14 cellular contexts compared by ENCODE assay signal in the genomic region with DNA sequence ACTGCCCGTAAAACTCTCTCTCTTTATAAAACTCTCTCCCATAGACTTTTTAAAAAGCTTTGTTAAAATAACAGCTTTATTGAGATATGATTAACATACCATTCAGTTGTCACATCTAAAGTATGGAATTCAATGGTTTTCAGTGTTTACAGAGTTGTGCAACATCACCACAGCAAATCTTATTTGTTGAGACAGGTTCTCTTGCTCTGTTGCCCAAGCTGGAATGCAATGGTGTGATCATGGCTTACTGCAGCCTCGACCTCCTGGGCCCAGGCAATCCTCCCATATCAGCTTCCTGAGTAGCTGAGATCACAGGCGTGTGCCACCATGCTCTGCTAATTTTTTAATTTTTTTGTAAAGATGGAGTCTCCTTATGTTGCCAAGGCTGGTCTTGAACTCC. TPM values are rescaled to one million over a fixed set of nuclear protein-coding genes. Genes with fewer than 3 reads are reported as not detected.
DNase-seq lines count a peak whose midpoint lies in the region; ATAC-seq and TF ChIP-seq lines count a peak whose summit lies in the region.
"Had no signal": no experiment of that assay in that cellular context is flagged by ENCODE, and none has a peak within 500 bp of the region (broad histone marks: within the 10 kb centered on the region; RNA-seq: fewer than 3 reads in every experiment).

No MANE protein-coding gene starts in this region.

- H3K27ac Mint-ChIP-seq in WTC11: peak overlapping the region; percentile 5; the same call in 1 of the 2 replicates
- H3K27ac Mint-ChIP-seq in osteocyte (ENCODE audit: unreplicated experiment): peak overlapping the region; percentile 76
- H3K27ac Mint-ChIP-seq in CD8-positive, alpha-beta memory T cell: no peak overlapping the region
- H3K27ac Mint-ChIP-seq: activated naive CD4-positive, alpha-beta T cell treated with anti-CD3 and anti-CD28 coated beads for 36 hours had no signal

- H3K9me3 ChIP-seq in tibial artery: no peaks in the 10 kb centered on the region
- no peaks in the 10 kb centered on the region for H3K9me3 ChIP-seq in CD8-positive, alpha-beta memory T cell (ENCODE audit: low read length)

- H3K4me1 ChIP-seq in tibial artery: peaks cover 5 to 71% (median 29%) of the 10 kb centered on the region in 4 donors
- H3K4me1 ChIP-seq in CD8-positive, alpha-beta memory T cell (ENCODE audit: insufficient read depth, low read length): no peaks in the 10 kb centered on the region

- CTCF ChIA-PET in WTC11 (lab: Charles Lee): no interaction called here
- CTCF ChIA-PET in CD8-positive, alpha-beta memory T cell (lab: Charles Lee): no interaction called here

- no peaks in the 10 kb centered on the region for H3K27me3 Mint-ChIP-seq in WTC11 (ENCODE audit: low read depth)
- no peaks in the 10 kb centered on the region for H3K27me3 Mint-ChIP-seq in osteocyte (ENCODE audit: unreplicated experiment)
- no peaks in the 10 kb centered on the region for H3K27me3 Mint-ChIP-seq in CD8-positive, alpha-beta memory T cell

- H3K4me3 Mint-ChIP-seq in WTC11: no peak overlapping the region
- no peak overlapping the region for H3K4me3 Mint-ChIP-seq in osteocyte (ENCODE audit: unreplicated experiment)
- no peak overlapping the region for H3K4me3 Mint-ChIP-seq in CD8-positive, alpha-beta memory T cell
- H3K4me3 Mint-ChIP-seq: activated naive CD4-positive, alpha-beta T cell treated with anti-CD3 and anti-CD28 coated beads for 36 hours had no signal

- H3K4me3 ChIP-seq in fibroblast of pulmonary artery (replicated peaks; ENCODE audit: low read depth, low read length) (no peak overlapping the region), tibial artery (no peak overlapping the region)
- no peak overlapping the region for H3K4me3 ChIP-seq in CD8-positive, alpha-beta memory T cell (ENCODE audit: low read length)

- peak overlapping the region in 1 of 2 donors; percentile 16 for H3K27ac ChIP-seq in tibial artery
- no peak overlapping the region for H3K27ac ChIP-seq in CD8-positive, alpha-beta memory T cell (ENCODE audit: low read depth, low read length)
- H3K27ac ChIP-seq: C4-2B had no signal

- H3K36me3 ChIP-seq in tibial artery: no peaks in the 10 kb centered on the region
- H3K36me3 ChIP-seq in CD8-positive, alpha-beta memory T cell (ENCODE audit: insufficient read depth, low read length): no peaks in the 10 kb centered on the region

- H3K36me3 Mint-ChIP-seq in WTC11 (no peaks in the 10 kb centered on the region), osteocyte (ENCODE audit: unreplicated experiment) (no peaks in the 10 kb centered on the region)
- peaks cover 1 to 4% (median 4%) of the 10 kb centered on the region in 3 donors for H3K36me3 Mint-ChIP-seq in CD8-positive, alpha-beta memory T cell

- H3K27me3 ChIP-seq in tibial artery: no peaks in the 10 kb centered on the region
- no peaks in the 10 kb centered on the region for H3K27me3 ChIP-seq in CD8-positive, alpha-beta memory T cell (ENCODE audit: insufficient read depth, low read length, poor library complexity, severe bottlenecking)

- TF ChIP-seq CTCF in WTC11 (IDR thresholded peaks at IDR 0.05) (no peak), fibroblast of pulmonary artery (IDR thresholded peaks at IDR 0.05; ENCODE audit: low read length, missing control alignments) (no peak), osteocyte (IDR thresholded peaks at IDR 0.05) (no peak), tibial artery (IDR thresholded peaks at IDR 0.05) (no peak)

- intact Hi-C loops in tibial artery (cut with DNase I; ENCODE audit: low total_unique reads): no loop called here

- ATAC-seq in WTC11 (no peak), HG02798 (IDR thresholded peaks at IDR 0.05; ENCODE audit: poor library complexity, unreplicated experiment) (no peak)
- no peak for ATAC-seq in stimulated activated naive CD8-positive, alpha-beta T cell treated with anti-CD3 and anti-CD28 coated beads, Interleukin-15, Interleukin-2, amounts not matched to agents 100 U/mL and 50 U/mL, for 24 hours

- POLR2A ChIA-PET in WTC11 (lab: Charles Lee): no interaction called here
- POLR2A ChIA-PET in CD8-positive, alpha-beta memory T cell (lab: Charles Lee): no interaction called here

- no peaks in the 10 kb centered on the region for H3K9me3 Mint-ChIP-seq in WTC11
- H3K9me3 Mint-ChIP-seq in osteocyte (ENCODE audit: unreplicated experiment): no peaks in the 10 kb centered on the region
- no peaks in the 10 kb centered on the region for H3K9me3 Mint-ChIP-seq in CD8-positive, alpha-beta memory T cell
- H3K9me3 Mint-ChIP-seq: activated naive CD4-positive, alpha-beta T cell treated with anti-CD3 and anti-CD28 coated beads for 36 hours had no signal

- DNase-seq in ELR (ENCODE audit: low read depth) (peak; percentile 38), WTC11 (ENCODE audit: low spot score) (no peak), fibroblast of pulmonary artery (ENCODE audit: low read depth) (peak; percentile 82), osteocyte (ENCODE audit: extremely low spot score, unreplicated experiment) (no peak), tibial artery (no peak)
- no peak for DNase-seq in stimulated activated naive CD8-positive, alpha-beta T cell treated with anti-CD3 and anti-CD28 coated beads, Interleukin-15, Interleukin-2, amounts not matched to agents 100 U/mL and 50 U/mL, for 24 hours
- DNase-seq in CD8-positive, alpha-beta memory T cell: no peak
- DNase-seq: activated naive CD4-positive, alpha-beta T cell treated with anti-CD3 and anti-CD28 coated beads for 36 hours; H7; islet precursor cell; stimulated activated CD4-positive, alpha-beta T cell treated with anti-CD3 and anti-CD28 coated beads, Interleukin-4, amount 100 ng/mL, for 4 hours; stimulated activated naive CD4-positive, alpha-beta T cell treated with Interleukin-2 at 50 U/mL for 16 hours had no signal

- peaks cover 66% of the 10 kb centered on the region for H3K4me1 Mint-ChIP-seq in WTC11
- H3K4me1 Mint-ChIP-seq in osteocyte (ENCODE audit: unreplicated experiment): peaks cover 45% of the 10 kb centered on the region
- peaks cover 12 to 50% (median 16%) of the 10 kb centered on the region in 3 donors for H3K4me1 Mint-ChIP-seq in CD8-positive, alpha-beta memory T cell

TF ChIP-seq in WTC11, 78 proteins besides CTCF, POLR2A, EP300 and RAD21 (continues in another document):
- TF ChIP-seq MXD4 (CRISPR knock-in tag; IDR thresholded peaks at IDR 0.05; ENCODE audit: borderline replicate concordance) (no peak), TEAD1 (CRISPR knock-in tag; IDR thresholded peaks at IDR 0.05) (no peak), SOX15 (CRISPR knock-in tag; IDR thresholded peaks at IDR 0.05) (no peak)
- TF ChIP-seq, protein P1, sequence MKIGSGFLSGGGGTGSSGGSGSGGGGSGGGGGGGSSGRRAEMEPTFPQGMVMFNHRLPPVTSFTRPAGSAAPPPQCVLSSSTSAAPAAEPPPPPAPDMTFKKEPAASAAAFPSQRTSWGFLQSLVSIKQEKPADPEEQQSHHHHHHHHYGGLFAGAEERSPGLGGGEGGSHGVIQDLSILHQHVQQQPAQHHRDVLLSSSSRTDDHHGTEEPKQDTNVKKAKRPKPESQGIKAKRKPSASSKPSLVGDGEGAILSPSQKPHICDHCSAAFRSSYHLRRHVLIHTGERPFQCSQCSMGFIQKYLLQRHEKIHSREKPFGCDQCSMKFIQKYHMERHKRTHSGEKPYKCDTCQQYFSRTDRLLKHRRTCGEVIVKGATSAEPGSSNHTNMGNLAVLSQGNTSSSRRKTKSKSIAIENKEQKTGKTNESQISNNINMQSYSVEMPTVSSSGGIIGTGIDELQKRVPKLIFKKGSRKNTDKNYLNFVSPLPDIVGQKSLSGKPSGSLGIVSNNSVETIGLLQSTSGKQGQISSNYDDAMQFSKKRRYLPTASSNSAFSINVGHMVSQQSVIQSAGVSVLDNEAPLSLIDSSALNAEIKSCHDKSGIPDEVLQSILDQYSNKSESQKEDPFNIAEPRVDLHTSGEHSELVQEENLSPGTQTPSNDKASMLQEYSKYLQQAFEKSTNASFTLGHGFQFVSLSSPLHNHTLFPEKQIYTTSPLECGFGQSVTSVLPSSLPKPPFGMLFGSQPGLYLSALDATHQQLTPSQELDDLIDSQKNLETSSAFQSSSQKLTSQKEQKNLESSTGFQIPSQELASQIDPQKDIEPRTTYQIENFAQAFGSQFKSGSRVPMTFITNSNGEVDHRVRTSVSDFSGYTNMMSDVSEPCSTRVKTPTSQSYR (CRISPR knock-in tag; IDR thresholded peaks at IDR 0.05): no peak
- TF ChIP-seq, protein P2, sequence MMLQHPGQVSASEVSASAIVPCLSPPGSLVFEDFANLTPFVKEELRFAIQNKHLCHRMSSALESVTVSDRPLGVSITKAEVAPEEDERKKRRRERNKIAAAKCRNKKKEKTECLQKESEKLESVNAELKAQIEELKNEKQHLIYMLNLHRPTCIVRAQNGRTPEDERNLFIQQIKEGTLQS (CRISPR knock-in tag; conservative IDR thresholded peaks at IDR 0.05): no peak
- TF ChIP-seq, protein P3, sequence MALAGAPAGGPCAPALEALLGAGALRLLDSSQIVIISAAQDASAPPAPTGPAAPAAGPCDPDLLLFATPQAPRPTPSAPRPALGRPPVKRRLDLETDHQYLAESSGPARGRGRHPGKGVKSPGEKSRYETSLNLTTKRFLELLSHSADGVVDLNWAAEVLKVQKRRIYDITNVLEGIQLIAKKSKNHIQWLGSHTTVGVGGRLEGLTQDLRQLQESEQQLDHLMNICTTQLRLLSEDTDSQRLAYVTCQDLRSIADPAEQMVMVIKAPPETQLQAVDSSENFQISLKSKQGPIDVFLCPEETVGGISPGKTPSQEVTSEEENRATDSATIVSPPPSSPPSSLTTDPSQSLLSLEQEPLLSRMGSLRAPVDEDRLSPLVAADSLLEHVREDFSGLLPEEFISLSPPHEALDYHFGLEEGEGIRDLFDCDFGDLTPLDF (CRISPR knock-in tag; IDR thresholded peaks at IDR 0.05): no peak
- TF ChIP-seq, protein P4, sequence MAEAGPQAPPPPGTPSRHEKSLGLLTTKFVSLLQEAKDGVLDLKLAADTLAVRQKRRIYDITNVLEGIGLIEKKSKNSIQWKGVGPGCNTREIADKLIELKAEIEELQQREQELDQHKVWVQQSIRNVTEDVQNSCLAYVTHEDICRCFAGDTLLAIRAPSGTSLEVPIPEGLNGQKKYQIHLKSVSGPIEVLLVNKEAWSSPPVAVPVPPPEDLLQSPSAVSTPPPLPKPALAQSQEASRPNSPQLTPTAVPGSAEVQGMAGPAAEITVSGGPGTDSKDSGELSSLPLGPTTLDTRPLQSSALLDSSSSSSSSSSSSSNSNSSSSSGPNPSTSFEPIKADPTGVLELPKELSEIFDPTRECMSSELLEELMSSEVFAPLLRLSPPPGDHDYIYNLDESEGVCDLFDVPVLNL (CRISPR knock-in tag; IDR thresholded peaks at IDR 0.05; ENCODE audit: borderline replicate concordance, low read depth): no peak
- TF ChIP-seq, protein P5, sequence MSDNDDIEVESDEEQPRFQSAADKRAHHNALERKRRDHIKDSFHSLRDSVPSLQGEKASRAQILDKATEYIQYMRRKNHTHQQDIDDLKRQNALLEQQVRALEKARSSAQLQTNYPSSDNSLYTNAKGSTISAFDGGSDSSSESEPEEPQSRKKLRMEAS (CRISPR knock-in tag; IDR thresholded peaks at IDR 0.05): no peak

RNA-seq across cellular contexts. Expression of a gene that starts 35.9 kb away (rescaled TPM):
- 34.6 to 41.0 TPM (median 34.8 TPM) in 3 replicates for total RNA-seq in WTC11 (2021)
- 30.7 and 35.7 TPM in 2 replicates for total RNA-seq in osteocyte
- total RNA-seq in CD8-positive, alpha-beta memory T cell: 10 to 100 TPM; 19.7 to 20.0 TPM
- polyA plus RNA-seq in CD8-positive, alpha-beta memory T cell: 10.4 TPM

Comparison
In these comparisons a context has a peak if more than half of its experiments do, and no peak if none do; other contexts are left out.
1. DNase-seq: peak in ELR (single experiment) and fibroblast of pulmonary artery (single experiment); none in WTC11 (single experiment), osteocyte (single experiment), stimulated activated naive CD8-positive, alpha-beta T cell treated with anti-CD3 and anti-CD28 coated beads, Interleukin-15, Interleukin-2, amounts not matched to agents 100 U/mL and 50 U/mL, for 24 hours (single experiment), tibial artery (0 of 2) and CD8-positive, alpha-beta memory T cell (0 of 5).
2. H3K27ac Mint-ChIP-seq: peak in WTC11 (single experiment) and osteocyte (single experiment); none in CD8-positive, alpha-beta memory T cell (0 of 8).